Comparison of ENCODE assay signal across 7 cellular contexts in genomic region chr9:35659340-35659739, GRCh38. TPM values are rescaled to one million over a fixed set of nuclear protein-coding genes. Genes with fewer than 3 reads are reported as not detected.
DNase-seq lines count a peak whose midpoint lies in the region; ATAC-seq and TF ChIP-seq lines count a peak whose summit lies in the region.
"Had no signal": no experiment of that assay in that cellular context is flagged by ENCODE, and none has a peak within 500 bp of the region (broad histone marks: within the 10 kb centered on the region; RNA-seq: fewer than 3 reads in every experiment).

No MANE protein-coding gene starts in this region.

- DNase-seq in A673 (ENCODE audit: low spot score) (peak; percentile 62), OCI-LY7 (ENCODE audit: low spot score) (no peak), heart left ventricle (peak in 2 of 5 donors; percentile 65 to 69), ureter (ENCODE audit: low spot score) (no peak)
- DNase-seq in activated CD4-positive, alpha-beta T cell treated with anti-CD3 and anti-CD28 coated beads for 48 hours = no peak

- BruUV-seq in A673 (replicated peaks; lab: Mats Ljungman, UMichigan) (no TSS peak), OCI-LY7 (replicated peaks; lab: Mats Ljungman, UMichigan) (no TSS peak)

- CTCF ChIA-PET in A673 (lab: Charles Lee) (no interaction called here), OCI-LY7 (lab: Charles Lee; ENCODE audit: unreplicated experiment) (interaction anchor here (1.5 kb wide), 2 partner anchors 54 to 68 kb away, joined by 5 to 6 read pairs; partner anchors contain the start of gene TESK1)

- TF ChIP-seq CTCF in A673 (conservative IDR thresholded peaks at IDR 0.05; ENCODE audit: low read depth, low read length) = no peak
- TF ChIP-seq CTCF in OCI-LY7 (conservative IDR thresholded peaks at IDR 0.05; ENCODE audit: low read length) = no peak
- TF ChIP-seq CTCF in heart left ventricle (IDR thresholded peaks at IDR 0.05) = no peak

- peak overlapping the region; percentile 74 for H3K4me3 ChIP-seq in A673 (ENCODE audit: low read depth, low read length, poor library complexity, severe bottlenecking)
- H3K4me3 ChIP-seq in OCI-LY7 (ENCODE audit: low read depth, low read length, poor library complexity, severe bottlenecking) = peak overlapping the region; percentile 81
- peak overlapping the region in 11 of 12 donors; percentile 72 to 98 (median 93) for H3K4me3 ChIP-seq in heart left ventricle

- H3K9me3 ChIP-seq in A673 (ENCODE audit: low read depth, low read length, poor library complexity, severe bottlenecking) = no peaks in the 10 kb centered on the region
- no peaks in the 10 kb centered on the region for H3K9me3 ChIP-seq in OCI-LY7 (ENCODE audit: low read length)
- no peaks in the 10 kb centered on the region for H3K9me3 ChIP-seq in heart left ventricle
- H3K9me3 ChIP-seq: neutrophil had no signal

- POLR2A ChIA-PET in A673 (lab: Charles Lee; ENCODE audit: low non-redundant PET) (no interaction called here), OCI-LY7 (lab: Charles Lee) (interaction anchor here (1.8 to 3.9 kb wide), 5 partner anchors 12 to 72 kb away, joined by 6 to 47 read pairs (median 7); partner anchors contain the start of genes CREB3, TESK1 and TLN1)

- no peaks in the 10 kb centered on the region for H3K27me3 ChIP-seq in A673 (replicated peaks; ENCODE audit: insufficient read depth, low read depth, low read length, poor library complexity)
- no peaks in the 10 kb centered on the region for H3K27me3 ChIP-seq in heart left ventricle
- H3K27me3 ChIP-seq: neutrophil had no signal

- H3K4me2 ChIP-seq in OCI-LY7 (ENCODE audit: low read length) = peak overlapping the region; percentile 96

- peak in 1 of 2 donors; percentile 30 for TF ChIP-seq POLR2A in heart left ventricle (IDR thresholded peaks at IDR 0.05)

- H3K27ac ChIP-seq in A673 (ENCODE audit: low read depth, low read length, poor library complexity, severe bottlenecking) = peak overlapping the region; percentile 97
- peak overlapping the region; percentile 84 for H3K27ac ChIP-seq in OCI-LY7 (ENCODE audit: low read depth, low read length, poor library complexity, severe bottlenecking)
- peak overlapping the region; percentile 93 to 100 (median 97) for H3K27ac ChIP-seq in heart left ventricle

- H3K36me3 ChIP-seq in A673 (ENCODE audit: insufficient read depth, low read length, poor library complexity, severe bottlenecking) (peaks cover 32% of the 10 kb centered on the region), OCI-LY7 (ENCODE audit: insufficient read depth, low read length) (peaks cover 35% of the 10 kb centered on the region), heart left ventricle (peaks cover 0 to 22% (median 16%) of the 10 kb centered on the region in 9 donors)
- H3K36me3 ChIP-seq: neutrophil had no signal

- H4K20me1 ChIP-seq in OCI-LY7 (ENCODE audit: insufficient read depth, low read length) = 0 out of 2 replicates have a peak, but pooled peaks cover 5% of the 10 kb centered on the region

- no peaks in the 10 kb centered on the region for H3K9me2 ChIP-seq in OCI-LY7 (ENCODE audit: insufficient read depth, low read length)

- H3K4me1 ChIP-seq in A673 (ENCODE audit: insufficient read depth, low read length, poor library complexity, severe bottlenecking) (peaks cover 21% of the 10 kb centered on the region), OCI-LY7 (ENCODE audit: insufficient read depth, low read length, poor library complexity, severe bottlenecking) (peaks cover 66% of the 10 kb centered on the region), heart left ventricle (peaks cover 0 to 56% (median 30%) of the 10 kb centered on the region in 12 donors)

- peaks cover 28% of the 10 kb centered on the region; the same call in 1 of the 2 replicates for H3K79me2 ChIP-seq in OCI-LY7 (ENCODE audit: insufficient read depth, low read depth, low read length)

- peak; percentile 2 to 31 (median 16) for ATAC-seq in heart left ventricle
- no peak for ATAC-seq in HG03135 (IDR thresholded peaks at IDR 0.05; ENCODE audit: unreplicated experiment)

- H2AFZ ChIP-seq in OCI-LY7 (ENCODE audit: low read length) = no peak overlapping the region

- 29 to 41% (median 37%) methylated on average over 3 of the region's 3 CpGs for WGBS in heart left ventricle, 4 donors

- intact Hi-C loops in A673 (cut with micrococcal nuclease; ENCODE audit: unreplicated experiment) = loop anchor here (5.0 kb wide), 3 partner anchors 73 to 542 kb away; partner anchors contain the start of genes ATOSB, CREB3, SPAG8 and TLN1
- intact Hi-C loops in OCI-LY7 (cut with micrococcal nuclease; ENCODE audit: unreplicated experiment) = loop anchor here (2.0 to 5.0 kb wide), 5 partner anchors 37 to 168 kb away; partner anchors contain the start of genes CD72, FAM221B, TESK1 and TMEM8B
- intact Hi-C loops in heart left ventricle (cut with DNase I) = loop anchor here in 8 of 10 donors (2.0 to 10.0 kb wide), 13 partner anchors 29 to 225 kb away; partner anchors contain the start of genes FAM221B (in 2 of the 8), GBA2 (in 2 of the 8), RGP1 (in 2 of the 8) and SPAG8 (in 2 of the 8)

RNA-seq across cellular contexts. Expression of gene CCDC107, which starts 1.2 kb away (rescaled TPM):
- 12.9 and 16.4 TPM in 2 replicates for total RNA-seq in A673 (2021)
- total RNA-seq in OCI-LY7 (2014; rRNA removed; shearing (Covaris generic)) = 16.5 and 20.3 TPM in 2 replicates
- total RNA-seq in OCI-LY7 (2022) = 10.0 and 11.4 TPM in 2 replicates
- total RNA-seq in heart left ventricle = 10 to 100 TPM; 35.5 to 78.5 (median 43.8) TPM
- polyA plus RNA-seq in heart left ventricle = 100 to 1,000 TPM in 1 of 2 donors, 10 to 100 TPM in 1; 70.1 to 116 TPM
- 22.4 TPM for total RNA-seq in ureter

RNA-seq across cellular contexts. Expression of gene RMRP, which starts 1.5 kb away (rescaled TPM):
- 13,531 and 14,573 TPM in 2 replicates for total RNA-seq in A673 (2021)
- 21,739 and 26,575 TPM in 2 replicates for total RNA-seq in OCI-LY7 (2014; rRNA removed; shearing (Covaris generic))
- total RNA-seq in OCI-LY7 (2022) = 4,033 and 12,624 TPM in 2 replicates
- over 10,000 TPM in 3 of 9 donors, 1,000 to 10,000 TPM in 5, 100 to 1,000 TPM in 1; 462 to 18,741 (median 5,764) TPM for total RNA-seq in heart left ventricle
- polyA plus RNA-seq in heart left ventricle = 100 to 1,000 TPM; 118 to 429 TPM
- total RNA-seq in ureter = 3,373 TPM

RNA-seq across cellular contexts. Expression of gene ARHGEF39, which starts 5.7 kb away (rescaled TPM):
- total RNA-seq in A673 (2021) = 25.0 and 27.7 TPM in 2 replicates
- 22.7 and 30.8 TPM in 2 replicates for total RNA-seq in OCI-LY7 (2014; rRNA removed; shearing (Covaris generic))
- total RNA-seq in OCI-LY7 (2022) = 48.1 and 53.6 TPM in 2 replicates
- 1 to 10 TPM in 1 of 9 donors, under 1 TPM in 8; 0.11 to 1.2 (median 0.27) TPM for total RNA-seq in heart left ventricle
- under 1 TPM; 0.12 to 0.30 TPM for polyA plus RNA-seq in heart left ventricle
- total RNA-seq in ureter = 1.0 TPM

RNA-seq across cellular contexts. Expression of gene SIT1, which starts 8.6 kb away (rescaled TPM):
- total RNA-seq in A673 (2021) = not detected in 2 replicates
- 176 and 210 TPM in 2 replicates for total RNA-seq in OCI-LY7 (2014; rRNA removed; shearing (Covaris generic))
- total RNA-seq in OCI-LY7 (2022) = 93.0 and 121 TPM in 2 replicates
- 1 to 10 TPM in 1 of 9 donors, under 1 TPM in 2, not detected in 6; 0.47 to 4.2 (median 0.54) TPM for total RNA-seq in heart left ventricle
- under 1 TPM in 1 of 2 donors, not detected in 1; 0.19 TPM for polyA plus RNA-seq in heart left ventricle
- 0.52 TPM for total RNA-seq in ureter

RNA-seq across cellular contexts. Expression of gene CA9, which starts 14.4 kb away (rescaled TPM):
- total RNA-seq in A673 (2021) = 0.32 and 1.4 TPM in 2 replicates
- total RNA-seq in OCI-LY7 (2014; rRNA removed; shearing (Covaris generic)) = 0.10 and 0.16 TPM in 2 replicates
- total RNA-seq in OCI-LY7 (2022) = not detected in 2 replicates
- total RNA-seq in heart left ventricle = 10 to 100 TPM in 1 of 9 donors, 1 to 10 TPM in 1, under 1 TPM in 1, not detected in 6; 0.47 to 13.9 (median 2.3) TPM
- polyA plus RNA-seq in heart left ventricle = under 1 TPM; 0.23 to 0.54 TPM
- not detected for total RNA-seq in ureter

Comparison
In these comparisons a context has a peak if more than half of its experiments do, and no peak if none do; other contexts are left out.
1. RNA of gene ARHGEF39, which starts 5.7 kb away (total RNA-seq): 22.7 to 53.6 TPM in OCI-LY7 and 25.0 to 27.7 TPM in A673; 1.0 TPM in ureter (single experiment) and 0.11 to 1.2 TPM in heart left ventricle; every median in the first group is over 10 times any median in the second.
2. Peak in every context shown above with its lines, with median percentiles within 50 percentile points of each other: H3K27ac ChIP-seq and H3K4me3 ChIP-seq.